ENCODE assay signal across 29 cellular contexts in genomic region chr12:107231269-107231668, GRCh38.
"Had no signal": no experiment of that assay in that cellular context is flagged by ENCODE, and none has a peak within 500 bp of the region (broad histone marks: within the 10 kb centered on the region; RNA-seq: fewer than 3 reads in every experiment).

No MANE protein-coding gene starts in this region.

- H3K36me3 Mint-ChIP-seq: naive thymus-derived CD4-positive, alpha-beta T cell; neural progenitor cell; stimulated activated memory B cell treated with anti-CD40 and anti-IgM and Interleukin-4, amounts not matched to agents 10 μg/mL and 1 μg/mL and 100 μg/mL, for 72 hours had no signal

- H2AFZ ChIP-seq: neural progenitor cell, parathyroid adenoma had no signal

- H3K4me1 Mint-ChIP-seq: stimulated activated memory B cell treated with anti-CD40 and anti-IgM and Interleukin-4, amounts not matched to agents 10 μg/mL and 1 μg/mL and 100 μg/mL, for 72 hours had no signal

- H3K27ac Mint-ChIP-seq: nephron; neural progenitor cell; progenitor cell of endocrine pancreas; stimulated activated memory B cell treated with anti-CD40 and anti-IgM and Interleukin-4, amounts not matched to agents 10 μg/mL and 1 μg/mL and 100 μg/mL, for 72 hours; stimulated activated naive CD8-positive, alpha-beta T cell treated with anti-CD3 and anti-CD28 coated beads, Interleukin-15, amount 100 ng/mL, for 72 hours had no signal

- H3K9me3 Mint-ChIP-seq: naive thymus-derived CD4-positive, alpha-beta T cell; nephron; neural progenitor cell; stimulated activated memory B cell treated with anti-CD40 and anti-IgM and Interleukin-4, amounts not matched to agents 10 μg/mL and 1 μg/mL and 100 μg/mL, for 72 hours; stimulated activated naive CD8-positive, alpha-beta T cell treated with anti-CD3 and anti-CD28 coated beads, Interleukin-15, amount 100 ng/mL, for 72 hours had no signal

- H3K36me3 ChIP-seq: neural progenitor cell, ovary, right lobe of liver, sigmoid colon, thoracic aorta, thyroid gland, tibial nerve, upper lobe of left lung, vagina had no signal

- H3K4me3 Mint-ChIP-seq: naive thymus-derived CD4-positive, alpha-beta T cell; nephron; neural progenitor cell; stimulated activated memory B cell treated with anti-CD40 and anti-IgM and Interleukin-4, amounts not matched to agents 10 μg/mL and 1 μg/mL and 100 μg/mL, for 72 hours; stimulated activated naive CD8-positive, alpha-beta T cell treated with anti-CD3 and anti-CD28 coated beads, Interleukin-15, amount 100 ng/mL, for 72 hours had no signal

- H3K4me2 ChIP-seq: neural progenitor cell had no signal

- H3K27me3 ChIP-seq: neural progenitor cell, ovary, right lobe of liver, sigmoid colon, thyroid gland, tibial nerve, upper lobe of left lung, vagina had no signal

- H3K79me2 ChIP-seq: parathyroid adenoma had no signal

- H3K27me3 Mint-ChIP-seq: stimulated activated naive CD8-positive, alpha-beta T cell treated with anti-CD3 and anti-CD28 coated beads, Interleukin-15, amount 100 ng/mL, for 72 hours had no signal

- H3K4me1 ChIP-seq: parathyroid adenoma, psoas muscle, right lobe of liver, sigmoid colon, thyroid gland, tibial nerve, upper lobe of left lung, vagina had no signal

- FAIRE-seq: small intestine, urothelium cell line had no signal

- DNase-seq: naive thymus-derived CD4-positive, alpha-beta T cell; occipital lobe; ovary; posterior cingulate gyrus; psoas muscle; right cardiac atrium; right lobe of liver; sigmoid colon; small intestine; stimulated activated CD4-positive, alpha-beta T cell treated with anti-CD3 and anti-CD28 coated beads, Interleukin-15, amount 100 ng/mL, for 24 hours; stimulated activated CD4-positive, alpha-beta T cell treated with anti-CD3 and anti-CD28 coated beads, Interleukin-2, amount 100 ng/mL, for 24 hours; stimulated activated CD4-positive, alpha-beta T cell treated with anti-CD3 and anti-CD28 coated beads, Interleukin-2, amount 100 ng/mL, for 48 hours; stimulated activated CD4-positive, alpha-beta T cell treated with anti-CD3 and anti-CD28 coated beads, Interleukin-4, amount 100 ng/mL, for 24 hours; stimulated activated naive CD4-positive, alpha-beta T cell; stimulated activated naive CD8-positive, alpha-beta T cell treated with anti-CD3 and anti-CD28 coated beads, Interleukin-15, amount 100 ng/mL, for 72 hours; stimulated activated naive CD8-positive, alpha-beta T cell treated with anti-CD3 and anti-CD28 coated beads, Interleukin-15, Interleukin-2, amounts not matched to agents 100 U/mL and 50 U/mL, for 24 hours; substantia nigra; thyroid gland; trophoblast cell; upper lobe of left lung had no signal

- H3K27ac ChIP-seq: neural progenitor cell, ovary, parathyroid adenoma, psoas muscle, right lobe of liver, sigmoid colon, thoracic aorta, thyroid gland, tibial nerve, upper lobe of left lung, vagina had no signal

- H3K9me3 ChIP-seq: ovary, psoas muscle, right lobe of liver, sigmoid colon, thoracic aorta, thyroid gland, tibial nerve, upper lobe of left lung, vagina had no signal

- H3K4me3 ChIP-seq: neural progenitor cell, ovary, psoas muscle, right lobe of liver, sigmoid colon, thoracic aorta, thyroid gland, tibial nerve, upper lobe of left lung, vagina had no signal

- ATAC-seq: naive thymus-derived CD4-positive, alpha-beta T cell; psoas muscle; right cardiac atrium; right lobe of liver; stimulated activated memory B cell treated with anti-CD40 and anti-IgM and Interleukin-4, amounts not matched to agents 10 μg/mL and 1 μg/mL and 100 μg/mL, for 72 hours; stimulated activated naive CD8-positive, alpha-beta T cell treated with anti-CD3 and anti-CD28 coated beads, Interleukin-15, amount 100 ng/mL, for 72 hours; stimulated activated naive CD8-positive, alpha-beta T cell treated with anti-CD3 and anti-CD28 coated beads, Interleukin-15, Interleukin-2, amounts not matched to agents 100 U/mL and 50 U/mL, for 24 hours had no signal

- H3K9ac ChIP-seq: neural progenitor cell, parathyroid adenoma had no signal
